1 cellular context compared by ENCODE assay signal in the genomic region with DNA sequence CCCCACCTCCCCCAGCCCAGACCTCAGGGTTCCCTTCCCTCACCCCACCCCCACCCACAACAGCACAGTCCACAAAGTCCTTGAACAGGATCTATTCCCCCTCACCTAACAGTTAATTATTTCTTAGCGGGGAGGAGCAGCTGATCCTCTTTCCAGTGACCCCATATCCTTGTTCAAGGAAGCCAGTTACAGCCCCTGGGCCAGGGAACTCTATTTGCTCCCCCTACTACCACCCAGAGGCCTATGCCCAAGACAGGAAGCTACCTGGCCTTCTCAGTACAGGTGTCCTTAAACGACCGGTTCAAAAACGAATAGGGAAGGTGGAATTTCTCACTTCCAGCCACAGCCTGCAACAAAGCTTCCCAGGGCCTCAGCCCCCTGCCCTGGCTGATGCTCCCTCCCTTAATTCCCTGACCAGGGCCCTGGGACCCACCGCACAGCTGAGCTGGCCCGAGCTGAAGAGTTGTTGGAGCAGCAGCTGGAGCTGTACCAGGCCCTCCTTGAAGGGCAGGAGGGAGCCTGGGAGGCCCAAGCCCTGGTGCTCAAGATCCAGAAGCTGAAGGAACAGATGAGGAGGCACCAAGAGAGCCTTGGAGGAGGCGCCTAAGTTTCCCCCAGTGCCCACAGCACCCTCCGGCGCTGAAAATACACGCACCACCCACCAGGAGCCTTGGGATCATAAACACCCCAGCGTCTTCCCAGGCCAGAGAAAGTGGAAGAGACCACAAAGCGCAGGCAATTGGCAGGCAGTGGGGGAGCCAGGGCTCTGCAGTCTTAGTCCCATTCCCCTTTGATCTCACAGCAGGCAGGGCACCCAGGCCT.
A peak's percentile ranks its signal among the peaks of the same experiment; 100 is the strongest.
TF ChIP-seq lines count a peak whose summit lies in the region.

No MANE protein-coding gene starts in this region.

TF ChIP-seq in GM12878, 131 proteins besides CTCF, POLR2A, EP300 and RAD21:
- TF ChIP-seq SMAD1 (IDR thresholded peaks at IDR 0.05; ENCODE audit: low read depth, partially characterized antibody) (no peak), KAT2A (conservative IDR thresholded peaks at IDR 0.05; ENCODE audit: control insufficient read depth, low read depth, low read length) (no peak), POLR2AphosphoS2 (IDR thresholded peaks at IDR 0.05; ENCODE audit: low read depth, low read length) (peak; percentile 29; the same call in 1 of the 2 replicates), SREBF2 (IDR thresholded peaks at IDR 0.05; ENCODE audit: low read length) (no peak), POLR2AphosphoS5 (IDR thresholded peaks at IDR 0.05; ENCODE audit: low read length) (peak; percentile 63), CHD1 (IDR thresholded peaks at IDR 0.05; ENCODE audit: low read depth, low read length) (no peak), ATF7 (IDR thresholded peaks at IDR 0.05; ENCODE audit: low read depth) (no peak), HCFC1 (IDR thresholded peaks at IDR 0.05; ENCODE audit: low read length) (no peak), FOS (IDR thresholded peaks at IDR 0.05; ENCODE audit: borderline replicate concordance, extremely low read depth, insufficient read length) (no peak), SP1 (IDR thresholded peaks at IDR 0.05; ENCODE audit: low read depth, low read length) (no peak), RBBP5 (conservative IDR thresholded peaks at IDR 0.05) (no peak), HDAC2 (IDR thresholded peaks at IDR 0.05) (no peak), EZH2 (IDR thresholded peaks at IDR 0.05; ENCODE audit: borderline replicate concordance, control insufficient read depth, low read depth, low read length) (no peak), TBL1XR1 (IDR thresholded peaks at IDR 0.05; ENCODE audit: low read depth, low read length) (no peak), PML (IDR thresholded peaks at IDR 0.05; ENCODE audit: low read length) (0 out of 2 replicates have a peak, but pooled peaks have one; percentile 30), POU2F2 (IDR thresholded peaks at IDR 0.05; ENCODE audit: borderline replicate concordance, low read depth, low read length) (no peak), YBX1 (IDR thresholded peaks at IDR 0.05) (no peak), MYC (IDR thresholded peaks at IDR 0.05; ENCODE audit: insufficient read depth, insufficient read length, insufficient replicate concordance, low read length, severe bottlenecking) (no peak), RELA (IDR thresholded peaks at IDR 0.05; ENCODE audit: borderline replicate concordance, partially characterized antibody) (no peak), MTA3 (IDR thresholded peaks at IDR 0.05; ENCODE audit: borderline replicate concordance, low read length) (0 out of 2 replicates have a peak, but pooled peaks have one; percentile 17), TCF12 (IDR thresholded peaks at IDR 0.05; ENCODE audit: low read depth, low read length) (no peak), CREM (IDR thresholded peaks at IDR 0.05; ENCODE audit: low read depth) (no peak), JUND (IDR thresholded peaks at IDR 0.05; ENCODE audit: low read depth, low read length) (no peak), CBX3 (IDR thresholded peaks at IDR 0.05; ENCODE audit: borderline replicate concordance, low read depth) (no peak), RCOR1 (conservative IDR thresholded peaks at IDR 0.05; ENCODE audit: low read depth, low read length) (no peak), FOXM1 (IDR thresholded peaks at IDR 0.05; ENCODE audit: low read depth, low read length) (0 out of 2 replicates have a peak, but pooled peaks have one; percentile 6)
- TF ChIP-seq, protein P1, sequence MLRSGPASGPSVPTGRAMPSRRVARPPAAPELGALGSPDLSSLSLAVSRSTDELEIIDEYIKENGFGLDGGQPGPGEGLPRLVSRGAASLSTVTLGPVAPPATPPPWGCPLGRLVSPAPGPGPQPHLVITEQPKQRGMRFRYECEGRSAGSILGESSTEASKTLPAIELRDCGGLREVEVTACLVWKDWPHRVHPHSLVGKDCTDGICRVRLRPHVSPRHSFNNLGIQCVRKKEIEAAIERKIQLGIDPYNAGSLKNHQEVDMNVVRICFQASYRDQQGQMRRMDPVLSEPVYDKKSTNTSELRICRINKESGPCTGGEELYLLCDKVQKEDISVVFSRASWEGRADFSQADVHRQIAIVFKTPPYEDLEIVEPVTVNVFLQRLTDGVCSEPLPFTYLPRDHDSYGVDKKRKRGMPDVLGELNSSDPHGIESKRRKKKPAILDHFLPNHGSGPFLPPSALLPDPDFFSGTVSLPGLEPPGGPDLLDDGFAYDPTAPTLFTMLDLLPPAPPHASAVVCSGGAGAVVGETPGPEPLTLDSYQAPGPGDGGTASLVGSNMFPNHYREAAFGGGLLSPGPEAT (IDR thresholded peaks at IDR 0.05; ENCODE audit: low read depth) = no peak
- TF ChIP-seq, protein P2, sequence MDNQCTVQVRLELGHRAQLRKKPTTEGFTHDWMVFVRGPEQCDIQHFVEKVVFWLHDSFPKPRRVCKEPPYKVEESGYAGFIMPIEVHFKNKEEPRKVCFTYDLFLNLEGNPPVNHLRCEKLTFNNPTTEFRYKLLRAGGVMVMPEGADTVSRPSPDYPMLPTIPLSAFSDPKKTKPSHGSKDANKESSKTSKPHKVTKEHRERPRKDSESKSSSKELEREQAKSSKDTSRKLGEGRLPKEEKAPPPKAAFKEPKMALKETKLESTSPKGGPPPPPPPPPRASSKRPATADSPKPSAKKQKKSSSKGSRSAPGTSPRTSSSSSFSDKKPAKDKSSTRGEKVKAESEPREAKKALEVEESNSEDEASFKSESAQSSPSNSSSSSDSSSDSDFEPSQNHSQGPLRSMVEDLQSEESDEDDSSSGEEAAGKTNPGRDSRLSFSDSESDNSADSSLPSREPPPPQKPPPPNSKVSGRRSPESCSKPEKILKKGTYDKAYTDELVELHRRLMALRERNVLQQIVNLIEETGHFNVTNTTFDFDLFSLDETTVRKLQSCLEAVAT (IDR thresholded peaks at IDR 0.05) = no peak
- TF ChIP-seq, protein P3, sequence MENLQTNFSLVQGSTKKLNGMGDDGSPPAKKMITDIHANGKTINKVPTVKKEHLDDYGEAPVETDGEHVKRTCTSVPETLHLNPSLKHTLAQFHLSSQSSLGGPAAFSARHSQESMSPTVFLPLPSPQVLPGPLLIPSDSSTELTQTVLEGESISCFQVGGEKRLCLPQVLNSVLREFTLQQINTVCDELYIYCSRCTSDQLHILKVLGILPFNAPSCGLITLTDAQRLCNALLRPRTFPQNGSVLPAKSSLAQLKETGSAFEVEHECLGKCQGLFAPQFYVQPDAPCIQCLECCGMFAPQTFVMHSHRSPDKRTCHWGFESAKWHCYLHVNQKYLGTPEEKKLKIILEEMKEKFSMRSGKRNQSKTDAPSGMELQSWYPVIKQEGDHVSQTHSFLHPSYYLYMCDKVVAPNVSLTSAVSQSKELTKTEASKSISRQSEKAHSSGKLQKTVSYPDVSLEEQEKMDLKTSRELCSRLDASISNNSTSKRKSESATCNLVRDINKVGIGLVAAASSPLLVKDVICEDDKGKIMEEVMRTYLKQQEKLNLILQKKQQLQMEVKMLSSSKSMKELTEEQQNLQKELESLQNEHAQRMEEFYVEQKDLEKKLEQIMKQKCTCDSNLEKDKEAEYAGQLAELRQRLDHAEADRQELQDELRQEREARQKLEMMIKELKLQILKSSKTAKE (IDR thresholded peaks at IDR 0.05; ENCODE audit: low read depth, poor library complexity, severe bottlenecking) = no peak
- TF ChIP-seq, protein P4, sequence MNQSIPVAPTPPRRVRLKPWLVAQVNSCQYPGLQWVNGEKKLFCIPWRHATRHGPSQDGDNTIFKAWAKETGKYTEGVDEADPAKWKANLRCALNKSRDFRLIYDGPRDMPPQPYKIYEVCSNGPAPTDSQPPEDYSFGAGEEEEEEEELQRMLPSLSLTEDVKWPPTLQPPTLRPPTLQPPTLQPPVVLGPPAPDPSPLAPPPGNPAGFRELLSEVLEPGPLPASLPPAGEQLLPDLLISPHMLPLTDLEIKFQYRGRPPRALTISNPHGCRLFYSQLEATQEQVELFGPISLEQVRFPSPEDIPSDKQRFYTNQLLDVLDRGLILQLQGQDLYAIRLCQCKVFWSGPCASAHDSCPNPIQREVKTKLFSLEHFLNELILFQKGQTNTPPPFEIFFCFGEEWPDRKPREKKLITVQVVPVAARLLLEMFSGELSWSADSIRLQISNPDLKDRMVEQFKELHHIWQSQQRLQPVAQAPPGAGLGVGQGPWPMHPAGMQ (IDR thresholded peaks at IDR 0.05; ENCODE audit: borderline replicate concordance) = no peak
- TF ChIP-seq, protein P5, sequence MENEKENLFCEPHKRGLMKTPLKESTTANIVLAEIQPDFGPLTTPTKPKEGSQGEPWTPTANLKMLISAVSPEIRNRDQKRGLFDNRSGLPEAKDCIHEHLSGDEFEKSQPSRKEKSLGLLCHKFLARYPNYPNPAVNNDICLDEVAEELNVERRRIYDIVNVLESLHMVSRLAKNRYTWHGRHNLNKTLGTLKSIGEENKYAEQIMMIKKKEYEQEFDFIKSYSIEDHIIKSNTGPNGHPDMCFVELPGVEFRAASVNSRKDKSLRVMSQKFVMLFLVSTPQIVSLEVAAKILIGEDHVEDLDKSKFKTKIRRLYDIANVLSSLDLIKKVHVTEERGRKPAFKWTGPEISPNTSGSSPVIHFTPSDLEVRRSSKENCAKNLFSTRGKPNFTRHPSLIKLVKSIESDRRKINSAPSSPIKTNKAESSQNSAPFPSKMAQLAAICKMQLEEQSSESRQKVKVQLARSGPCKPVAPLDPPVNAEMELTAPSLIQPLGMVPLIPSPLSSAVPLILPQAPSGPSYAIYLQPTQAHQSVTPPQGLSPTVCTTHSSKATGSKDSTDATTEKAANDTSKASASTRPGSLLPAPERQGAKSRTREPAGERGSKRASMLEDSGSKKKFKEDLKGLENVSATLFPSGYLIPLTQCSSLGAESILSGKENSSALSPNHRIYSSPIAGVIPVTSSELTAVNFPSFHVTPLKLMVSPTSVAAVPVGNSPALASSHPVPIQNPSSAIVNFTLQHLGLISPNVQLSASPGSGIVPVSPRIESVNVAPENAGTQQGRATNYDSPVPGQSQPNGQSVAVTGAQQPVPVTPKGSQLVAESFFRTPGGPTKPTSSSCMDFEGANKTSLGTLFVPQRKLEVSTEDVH (IDR thresholded peaks at IDR 0.05; ENCODE audit: low read depth, partially characterized antibody) = no peak
